ENCODE assay signal across 13 cellular contexts in genomic region chr5:118561971-118562370, GRCh38.
DNase-seq lines count a peak whose midpoint lies in the region; ATAC-seq lines count a peak whose summit lies in the region.
"Had no signal": no experiment of that assay in that cellular context is flagged by ENCODE, and none has a peak within 500 bp of the region (broad histone marks: within the 10 kb centered on the region; RNA-seq: fewer than 3 reads in every experiment).

No MANE protein-coding gene starts in this region.

- intact Hi-C loops in Right ventricle myocardium inferior (cut with DNase I), result no loop called here
- intact Hi-C loops in cardiac septum (cut with DNase I), result no loop called here
- intact Hi-C loops in Right ventricle myocardium superior (cut with DNase I), result no loop called here
- intact Hi-C loops in left ventricle myocardium superior (cut with micrococcal nuclease), result no loop called here

- ATAC-seq in Right ventricle myocardium inferior (peak; percentile 93), Right ventricle myocardium superior (ENCODE audit: poor library complexity) (peak; percentile 88), left ventricle myocardium superior (peak; percentile 93), GM19452 (IDR thresholded peaks at IDR 0.05; ENCODE audit: unreplicated experiment) (no peak)
- ATAC-seq: HCT116 had no signal

- DNase-seq in Right ventricle myocardium inferior (ENCODE audit: missing footprints) (no peak), cardiac septum (ENCODE audit: low spot score) (no peak), Right ventricle myocardium superior (peak; percentile 45), left ventricle myocardium superior (peak; percentile 42), amygdala (lab: John Stamatoyannopoulos, UW) (no peak), GM19240 (ENCODE audit: insufficient read length, low spot score) (no peak)
- DNase-seq: ACHN; Calu3; CD4-positive, CD25-positive, alpha-beta regulatory T cell; DMS 273 treated with DMSO at 0.1 percent for 48 hours; GM23248 had no signal

Comparison
In these comparisons a context has a peak if more than half of its experiments do, and no peak if none do; other contexts are left out.
1. DNase-seq: peak in Right ventricle myocardium superior (single experiment) and left ventricle myocardium superior (single experiment); none in Right ventricle myocardium inferior (single experiment), cardiac septum (single experiment), amygdala (0 of 56) and GM19240 (single experiment).